Comparison of ENCODE assay signal across 1 cellular context in genomic region chr7:73427902-73428696, GRCh38.
TF ChIP-seq lines count a peak whose summit lies in the region.

No MANE protein-coding gene starts in this region.

TF ChIP-seq in HCT116, 20 proteins besides CTCF, POLR2A, EP300 and RAD21 (continued from another document):
- no peak for TF ChIP-seq ATF3 (IDR thresholded peaks at IDR 0.05)
- TF ChIP-seq SP1 (IDR thresholded peaks at IDR 0.05; ENCODE audit: low read depth): no peak
- TF ChIP-seq MAX (IDR thresholded peaks at IDR 0.05): no peak
- no peak for TF ChIP-seq ZNF274 (IDR thresholded peaks at IDR 0.05; ENCODE audit: low read depth, low read length)
- TF ChIP-seq EZH2phosphoT487 (IDR thresholded peaks at IDR 0.05; ENCODE audit: borderline replicate concordance): no peak
